Comparison of ENCODE assay signal across 1 cellular context in genomic region chr5:127963233-127963632, GRCh38.
TF ChIP-seq lines count a peak whose summit lies in the region.

No MANE protein-coding gene starts in this region.

TF ChIP-seq in K562, 482 proteins besides CTCF, POLR2A, EP300 and RAD21 (continued from another document):
- TF ChIP-seq REST (CRISPR knock-in tag; IDR thresholded peaks at IDR 0.05; ENCODE audit: low read depth) (no peak), TAL1 (IDR thresholded peaks at IDR 0.05) (peak; percentile 67), GATAD2B (IDR thresholded peaks at IDR 0.05; ENCODE audit: borderline replicate concordance) (no peak), RBFOX2 (IDR thresholded peaks at IDR 0.05; ENCODE audit: low read depth, low read length) (no peak), ZNF134 (CRISPR knock-in tag; conservative IDR thresholded peaks at IDR 0.05) (no peak), MBD1 (CRISPR knock-in tag; IDR thresholded peaks at IDR 0.05) (no peak), NR4A1 (CRISPR knock-in tag; IDR thresholded peaks at IDR 0.05) (no peak), NR4A1 (tag; IDR thresholded peaks at IDR 0.05) (no peak), PCBP1 (IDR thresholded peaks at IDR 0.05; ENCODE audit: low read depth, low read length, poor library complexity, severe bottlenecking) (no peak), RNF219 (CRISPR knock-in tag; IDR thresholded peaks at IDR 0.05) (no peak), SMAD4 (CRISPR knock-in tag; conservative IDR thresholded peaks at IDR 0.05) (no peak), CEBPG (CRISPR knock-in tag; IDR thresholded peaks at IDR 0.05) (no peak), CEBPG (tag; conservative IDR thresholded peaks at IDR 0.05 in 1 of 2, IDR thresholded peaks at IDR 0.05 in 1 of 2) (0 out of 4 replicates have a peak, but pooled peaks of 1 of the 2 experiments have one; percentile 6), E2F5 (CRISPR knock-in tag; IDR thresholded peaks at IDR 0.05) (no peak), ZNF695 (CRISPR knock-in tag; IDR thresholded peaks at IDR 0.05) (no peak), NRF1 (conservative IDR thresholded peaks at IDR 0.05 in 1 of 2, IDR thresholded peaks at IDR 0.05 in 1 of 2) (no peak), KDM2B (CRISPR knock-in tag; IDR thresholded peaks at IDR 0.05) (no peak), ZNF830 (CRISPR knock-in tag; IDR thresholded peaks at IDR 0.05) (no peak), MTF1 (CRISPR knock-in tag; IDR thresholded peaks at IDR 0.05; ENCODE audit: borderline replicate concordance) (no peak), CCNT2 (IDR thresholded peaks at IDR 0.05; ENCODE audit: borderline replicate concordance, extremely low read depth, insufficient read length, low read depth, low read length) (peak; percentile 40), CBFA2T3 (IDR thresholded peaks at IDR 0.05) (peak; percentile 82), EP400 (IDR thresholded peaks at IDR 0.05) (no peak), TBP (optimal IDR thresholded peaks at IDR 0.05; ENCODE audit: low read depth, low read length) (no peak), ZFP1 (CRISPR knock-in tag; IDR thresholded peaks at IDR 0.05) (no peak), ZNF707 (CRISPR knock-in tag; conservative IDR thresholded peaks at IDR 0.05) (no peak), ZNF696 (CRISPR knock-in tag; conservative IDR thresholded peaks at IDR 0.05) (no peak), PRMT5 (CRISPR knock-in tag; IDR thresholded peaks at IDR 0.05) (no peak), MAFG (tag; conservative IDR thresholded peaks at IDR 0.05) (no peak), AFF1 (IDR thresholded peaks at IDR 0.05; ENCODE audit: low read depth in 1 of 2, partially characterized antibody in 2 of 2) (no peak), CBFA2T2 (conservative IDR thresholded peaks at IDR 0.05) (peak; percentile 72), MYC (IDR thresholded peaks at IDR 0.05; ENCODE audit: low read depth, low read length) (peak; percentile 41), MYC (CRISPR knock-in tag; IDR thresholded peaks at IDR 0.05; ENCODE audit: borderline replicate concordance, low read depth) (no peak), SMC3 (conservative IDR thresholded peaks at IDR 0.05; ENCODE audit: insufficient read depth, low read depth, low read length) (no peak), ETV1 (tag; conservative IDR thresholded peaks at IDR 0.05; ENCODE audit: low read depth) (no peak), ARNT (IDR thresholded peaks at IDR 0.05) (no peak), ZC3H8 (IDR thresholded peaks at IDR 0.05) (no peak), CTBP1 (IDR thresholded peaks at IDR 0.05; ENCODE audit: borderline replicate concordance) (peak; percentile 27; the same call in 1 of the 2 replicates), SMARCA4 (IDR thresholded peaks at IDR 0.05) (peak; percentile 49), NR2F6 (CRISPR knock-in tag; IDR thresholded peaks at IDR 0.05) (no peak), RUNX1 (IDR thresholded peaks at IDR 0.05; ENCODE audit: low read depth) (no peak), CSDE1 (IDR thresholded peaks at IDR 0.05) (no peak), HDAC6 (IDR thresholded peaks at IDR 0.05; ENCODE audit: low read depth, low read length) (no peak), MCM2 (IDR thresholded peaks at IDR 0.05; ENCODE audit: low read depth) (no peak), USF1 (CRISPR knock-in tag; IDR thresholded peaks at IDR 0.05) (no peak), ZNF239 (CRISPR knock-in tag; IDR thresholded peaks at IDR 0.05) (peak; percentile 86), TSC22D4 (tag; IDR thresholded peaks at IDR 0.05) (no peak), ARID1B (IDR thresholded peaks at IDR 0.05) (peak; percentile 70), DPF2 (IDR thresholded peaks at IDR 0.05) (0 out of 2 replicates have a peak, but pooled peaks have one; percentile 29), SOX6 (IDR thresholded peaks at IDR 0.05) (0 out of 2 replicates have a peak, but pooled peaks have one; percentile 37), ZNF76 (CRISPR knock-in tag; IDR thresholded peaks at IDR 0.05; ENCODE audit: borderline replicate concordance) (no peak), TOE1 (IDR thresholded peaks at IDR 0.05; ENCODE audit: borderline replicate concordance) (no peak), TOE1 (CRISPR knock-in tag; IDR thresholded peaks at IDR 0.05; ENCODE audit: borderline replicate concordance, low read depth) (no peak), SMARCE1 (IDR thresholded peaks at IDR 0.05) (no peak), CREBBP (IDR thresholded peaks at IDR 0.05; ENCODE audit: low read depth, low read length) (no peak), DLX4 (CRISPR knock-in tag; IDR thresholded peaks at IDR 0.05) (no peak), GATA2 (CRISPR knock-in tag; IDR thresholded peaks at IDR 0.05) (no peak)
TF ChIP-seq in K562: peak in this region for 17.
